ENCODE assay signal across 16 cellular contexts in genomic region chr3:13007251-13007941, GRCh38.
DNase-seq lines count a peak whose midpoint lies in the region; ATAC-seq and TF ChIP-seq lines count a peak whose summit lies in the region.
"Had no signal": no experiment of that assay in that cellular context is flagged by ENCODE, and none has a peak within 500 bp of the region (broad histone marks: within the 10 kb centered on the region; RNA-seq: fewer than 3 reads in every experiment).

No MANE protein-coding gene starts in this region.

- no peak for TF ChIP-seq CTCF in heart right ventricle (IDR thresholded peaks at IDR 0.05)
- no peak for TF ChIP-seq CTCF in activated B cell treated with CpG ODN at 0.5 μM for 24 hours (IDR thresholded peaks at IDR 0.05)

- 70 to 73% methylated on average over 16 of the region's 16 CpGs for WGBS in heart right ventricle, 2 donors

- no peaks in the 10 kb centered on the region for H3K27me3 ChIP-seq in heart right ventricle
- no peaks in the 10 kb centered on the region for H3K27me3 ChIP-seq in naive thymus-derived CD4-positive, alpha-beta T cell (ENCODE audit: control insufficient read depth in 2 of 2, insufficient read depth in 2 of 2, low read length in 2 of 2)
- H3K27me3 ChIP-seq: Peyer's patch had no signal

- H3K4me3 ChIP-seq in heart right ventricle, result no peak overlapping the region
- no peak overlapping the region for H3K4me3 ChIP-seq in naive thymus-derived CD4-positive, alpha-beta T cell (ENCODE audit: low read length)
- H3K4me3 ChIP-seq: Peyer's patch had no signal

- H3K9me3 ChIP-seq in heart right ventricle, result no peaks in the 10 kb centered on the region
- H3K9me3 ChIP-seq in naive thymus-derived CD4-positive, alpha-beta T cell (ENCODE audit: control insufficient read depth in 2 of 3, low read length in 3 of 3), result no peaks in the 10 kb centered on the region
- H3K9me3 ChIP-seq: Peyer's patch had no signal

- no peaks in the 10 kb centered on the region for H3K27me3 Mint-ChIP-seq in activated B cell treated with CpG ODN at 0.5 μM for 24 hours
- H3K27me3 Mint-ChIP-seq in naive thymus-derived CD4-positive, alpha-beta T cell, result no peaks in the 10 kb centered on the region

- DNase-seq in left cardiac atrium (peak; percentile 9), heart right ventricle (no peak), activated B cell treated with CpG ODN at 0.5 μM for 24 hours (no peak), islet precursor cell (no peak), epidermal melanocyte (ENCODE audit: insufficient read length, low spot score) (no peak), 8988T (no peak), NCI-H2107 treated with DMSO at 0.1 percent for 48 hours (lab: John Stamatoyannopoulos, UW; ENCODE audit: unreplicated experiment) (no peak)
- DNase-seq in naive thymus-derived CD4-positive, alpha-beta T cell, result no peak
- DNase-seq: activated naive CD4-positive, alpha-beta T cell treated with Interleukin-2 at 50 U/mL for 16 hours; mammary epithelial cell; NCI-H2227 treated with DMSO at 0.1 percent for 48 hours; NCI-H82; small intestine; stimulated activated CD4-positive, alpha-beta T cell treated with anti-CD3 and anti-CD28 coated beads, Interleukin-4, amount 100 ng/mL, for 4 hours; T-helper 9 cell had no signal

- H3K4me1 ChIP-seq in heart right ventricle, result peaks cover 0 to 98% (median 20%) of the 10 kb centered on the region in 9 donors
- peaks cover 87 to 88% of the 10 kb centered on the region in 2 donors for H3K4me1 ChIP-seq in naive thymus-derived CD4-positive, alpha-beta T cell (ENCODE audit: control insufficient read depth in 2 of 2, insufficient read depth in 2 of 2, low read length in 2 of 2)

- POLR2A ChIA-PET in activated B cell treated with CpG ODN at 0.5 μM for 24 hours (lab: Charles Lee), result interaction anchor here (0.6 to 18.4 kb wide), 8 partner anchors 4 to 570 kb away, joined by 5 to 465 read pairs (median 12); no protein-coding TSS in a partner anchor
- POLR2A ChIA-PET in naive thymus-derived CD4-positive, alpha-beta T cell (lab: Charles Lee), result interaction anchor here (1.1 to 5.8 kb wide), 4 partner anchors 8 to 35 kb away, joined by 4 to 41 read pairs (median 8); no protein-coding TSS in a partner anchor

- H3K27ac ChIP-seq in heart right ventricle, result peak overlapping the region in 1 of 10 donors; percentile 25
- peak overlapping the region; percentile 99 for H3K27ac ChIP-seq in naive thymus-derived CD4-positive, alpha-beta T cell (ENCODE audit: low read depth, low read length)

- peak overlapping the region; percentile 95 for H3K27ac Mint-ChIP-seq in activated B cell treated with CpG ODN at 0.5 μM for 24 hours
- H3K27ac Mint-ChIP-seq in naive thymus-derived CD4-positive, alpha-beta T cell, result peak overlapping the region in 5 of 9 donors; percentile 54 to 99 (median 72)

- H3K36me3 Mint-ChIP-seq in activated B cell treated with CpG ODN at 0.5 μM for 24 hours (ENCODE audit: low read depth), result peaks cover 71% of the 10 kb centered on the region
- H3K36me3 Mint-ChIP-seq in naive thymus-derived CD4-positive, alpha-beta T cell, result peaks cover 0 to 28% (median 5%) of the 10 kb centered on the region in 5 donors

- H3K9me3 Mint-ChIP-seq in activated B cell treated with CpG ODN at 0.5 μM for 24 hours, result no peaks in the 10 kb centered on the region
- no peaks in the 10 kb centered on the region for H3K9me3 Mint-ChIP-seq in naive thymus-derived CD4-positive, alpha-beta T cell

- peaks cover 0 to 2% (median 0%) of the 10 kb centered on the region in 9 donors for H3K36me3 ChIP-seq in heart right ventricle
- peaks cover 0 to 5% (median 3%) of the 10 kb centered on the region in 3 experiments for H3K36me3 ChIP-seq in naive thymus-derived CD4-positive, alpha-beta T cell (ENCODE audit: control insufficient read depth in 2 of 3, insufficient read depth in 3 of 3, low read length in 3 of 3)
- H3K36me3 ChIP-seq: Peyer's patch had no signal

- H3K4me3 Mint-ChIP-seq in activated B cell treated with CpG ODN at 0.5 μM for 24 hours, result peak overlapping the region; percentile 7
- H3K4me3 Mint-ChIP-seq in naive thymus-derived CD4-positive, alpha-beta T cell, result peak overlapping the region in 5 of 10 donors; percentile 32 to 96 (median 37)

- intact Hi-C loops in left cardiac atrium (cut with DNase I) (no loop called here), heart right ventricle (cut with DNase I) (no loop called here), activated B cell treated with CpG ODN at 0.5 μM for 24 hours (cut with micrococcal nuclease) (no loop called here)
- intact Hi-C loops in naive thymus-derived CD4-positive, alpha-beta T cell (cut with micrococcal nuclease), result no loop called here

- ATAC-seq in left cardiac atrium, result no peak
- ATAC-seq in heart right ventricle, result no peak
- ATAC-seq in activated B cell treated with CpG ODN at 0.5 μM for 24 hours (ENCODE audit: low read depth), result no peak
- ATAC-seq in naive thymus-derived CD4-positive, alpha-beta T cell, result no peak

- CTCF ChIA-PET in activated B cell treated with CpG ODN at 0.5 μM for 24 hours (lab: Charles Lee), result interaction anchor here (1.1 to 4.8 kb wide), 2 partner anchors 13 to 23 kb away, joined by 3 to 18 read pairs; no protein-coding TSS in a partner anchor
- CTCF ChIA-PET in naive thymus-derived CD4-positive, alpha-beta T cell (lab: Charles Lee), result interaction anchor here (0.9 to 2.3 kb wide), 2 partner anchors 13 to 85 kb away, joined by 4 to 8 read pairs; no protein-coding TSS in a partner anchor

- H3K4me1 Mint-ChIP-seq in activated B cell treated with CpG ODN at 0.5 μM for 24 hours, result peaks cover 100% of the 10 kb centered on the region
- H3K4me1 Mint-ChIP-seq in naive thymus-derived CD4-positive, alpha-beta T cell, result peaks cover 84 to 100% (median 94%) of the 10 kb centered on the region in 7 donors
